1 cellular context compared by ENCODE assay signal in the genomic region with DNA sequence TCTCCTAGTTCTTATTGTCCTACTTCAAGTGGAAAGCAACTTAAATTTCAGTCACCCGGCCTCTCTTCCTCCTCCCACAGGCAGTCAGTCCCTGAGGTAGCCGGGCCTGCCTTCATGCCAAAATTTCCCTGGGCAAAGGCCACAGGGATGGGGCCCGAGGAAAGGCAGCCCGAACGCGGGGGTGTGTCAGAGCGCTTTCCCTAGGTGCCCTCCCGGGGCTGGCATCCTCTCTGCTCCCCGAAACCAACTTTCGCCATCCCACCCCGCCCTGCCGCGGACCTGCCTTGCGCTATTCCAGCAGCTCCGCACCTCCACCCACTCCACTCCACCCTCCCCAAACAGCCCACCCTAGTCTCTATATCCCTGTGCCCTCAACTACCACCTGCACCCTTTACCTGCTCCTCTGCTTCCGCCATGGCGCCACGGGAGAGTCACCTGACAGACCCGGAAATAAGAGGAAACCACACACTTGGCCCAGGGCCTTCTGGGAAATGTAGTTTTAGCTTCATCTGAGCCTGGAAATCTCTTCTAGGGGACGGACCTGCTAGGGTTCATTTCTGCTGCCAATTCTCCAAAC.
TF ChIP-seq lines count a peak whose summit lies in the region.

A gene (minus strand): TSS at position 433 of the 577 bp plus-strand sequence. CDS start 17 bp downstream, at position 416.

TF ChIP-seq in HepG2, 621 proteins besides CTCF, POLR2A, EP300 and RAD21 (continued from another document and continues in another):
- TF ChIP-seq, protein P1, sequence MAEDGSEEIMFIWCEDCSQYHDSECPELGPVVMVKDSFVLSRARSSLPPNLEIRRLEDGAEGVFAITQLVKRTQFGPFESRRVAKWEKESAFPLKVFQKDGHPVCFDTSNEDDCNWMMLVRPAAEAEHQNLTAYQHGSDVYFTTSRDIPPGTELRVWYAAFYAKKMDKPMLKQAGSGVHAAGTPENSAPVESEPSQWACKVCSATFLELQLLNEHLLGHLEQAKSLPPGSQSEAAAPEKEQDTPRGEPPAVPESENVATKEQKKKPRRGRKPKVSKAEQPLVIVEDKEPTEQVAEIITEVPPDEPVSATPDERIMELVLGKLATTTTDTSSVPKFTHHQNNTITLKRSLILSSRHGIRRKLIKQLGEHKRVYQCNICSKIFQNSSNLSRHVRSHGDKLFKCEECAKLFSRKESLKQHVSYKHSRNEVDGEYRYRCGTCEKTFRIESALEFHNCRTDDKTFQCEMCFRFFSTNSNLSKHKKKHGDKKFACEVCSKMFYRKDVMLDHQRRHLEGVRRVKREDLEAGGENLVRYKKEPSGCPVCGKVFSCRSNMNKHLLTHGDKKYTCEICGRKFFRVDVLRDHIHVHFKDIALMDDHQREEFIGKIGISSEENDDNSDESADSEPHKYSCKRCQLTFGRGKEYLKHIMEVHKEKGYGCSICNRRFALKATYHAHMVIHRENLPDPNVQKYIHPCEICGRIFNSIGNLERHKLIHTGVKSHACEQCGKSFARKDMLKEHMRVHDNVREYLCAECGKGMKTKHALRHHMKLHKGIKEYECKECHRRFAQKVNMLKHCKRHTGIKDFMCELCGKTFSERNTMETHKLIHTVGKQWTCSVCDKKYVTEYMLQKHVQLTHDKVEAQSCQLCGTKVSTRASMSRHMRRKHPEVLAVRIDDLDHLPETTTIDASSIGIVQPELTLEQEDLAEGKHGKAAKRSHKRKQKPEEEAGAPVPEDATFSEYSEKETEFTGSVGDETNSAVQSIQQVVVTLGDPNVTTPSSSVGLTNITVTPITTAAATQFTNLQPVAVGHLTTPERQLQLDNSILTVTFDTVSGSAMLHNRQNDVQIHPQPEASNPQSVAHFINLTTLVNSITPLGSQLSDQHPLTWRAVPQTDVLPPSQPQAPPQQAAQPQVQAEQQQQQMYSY (CRISPR knock-in tag; IDR thresholded peaks at IDR 0.05): no peak
- no peak for TF ChIP-seq ADNP (CRISPR knock-in tag; IDR thresholded peaks at IDR 0.05)
- TF ChIP-seq MEIS2 (CRISPR knock-in tag; IDR thresholded peaks at IDR 0.05): no peak
- no peak for TF ChIP-seq ZNF749 (CRISPR knock-in tag; IDR thresholded peaks at IDR 0.05; ENCODE audit: borderline replicate concordance)
- no peak for TF ChIP-seq SP5 (CRISPR knock-in tag; IDR thresholded peaks at IDR 0.05; ENCODE audit: borderline replicate concordance, low read depth)
- no peak for TF ChIP-seq CHCHD3 (CRISPR knock-in tag; IDR thresholded peaks at IDR 0.05)
- no peak; the same call in 1 of the 2 replicates for TF ChIP-seq MED1 (CRISPR knock-in tag; IDR thresholded peaks at IDR 0.05)
- no peak; the same call in 1 of the 2 replicates for TF ChIP-seq KDM5B (CRISPR knock-in tag; IDR thresholded peaks at IDR 0.05; ENCODE audit: borderline replicate concordance)
- TF ChIP-seq, protein P2, sequence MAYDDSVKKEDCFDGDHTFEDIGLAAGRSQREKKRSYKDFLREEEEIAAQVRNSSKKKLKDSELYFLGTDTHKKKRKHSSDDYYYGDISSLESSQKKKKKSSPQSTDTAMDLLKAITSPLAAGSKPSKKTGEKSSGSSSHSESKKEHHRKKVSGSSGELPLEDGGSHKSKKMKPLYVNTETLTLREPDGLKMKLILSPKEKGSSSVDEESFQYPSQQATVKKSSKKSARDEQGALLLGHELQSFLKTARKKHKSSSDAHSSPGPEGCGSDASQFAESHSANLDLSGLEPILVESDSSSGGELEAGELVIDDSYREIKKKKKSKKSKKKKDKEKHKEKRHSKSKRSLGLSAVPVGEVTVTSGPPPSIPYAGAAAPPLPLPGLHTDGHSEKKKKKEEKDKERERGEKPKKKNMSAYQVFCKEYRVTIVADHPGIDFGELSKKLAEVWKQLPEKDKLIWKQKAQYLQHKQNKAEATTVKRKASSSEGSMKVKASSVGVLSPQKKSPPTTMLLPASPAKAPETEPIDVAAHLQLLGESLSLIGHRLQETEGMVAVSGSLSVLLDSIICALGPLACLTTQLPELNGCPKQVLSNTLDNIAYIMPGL (CRISPR knock-in tag; IDR thresholded peaks at IDR 0.05; ENCODE audit: borderline replicate concordance in 1 of 2, low read depth in 1 of 2): 0 out of 4 replicates have a peak, but pooled peaks of 1 of the 2 experiments have one; percentile 37
- TF ChIP-seq, protein P3, sequence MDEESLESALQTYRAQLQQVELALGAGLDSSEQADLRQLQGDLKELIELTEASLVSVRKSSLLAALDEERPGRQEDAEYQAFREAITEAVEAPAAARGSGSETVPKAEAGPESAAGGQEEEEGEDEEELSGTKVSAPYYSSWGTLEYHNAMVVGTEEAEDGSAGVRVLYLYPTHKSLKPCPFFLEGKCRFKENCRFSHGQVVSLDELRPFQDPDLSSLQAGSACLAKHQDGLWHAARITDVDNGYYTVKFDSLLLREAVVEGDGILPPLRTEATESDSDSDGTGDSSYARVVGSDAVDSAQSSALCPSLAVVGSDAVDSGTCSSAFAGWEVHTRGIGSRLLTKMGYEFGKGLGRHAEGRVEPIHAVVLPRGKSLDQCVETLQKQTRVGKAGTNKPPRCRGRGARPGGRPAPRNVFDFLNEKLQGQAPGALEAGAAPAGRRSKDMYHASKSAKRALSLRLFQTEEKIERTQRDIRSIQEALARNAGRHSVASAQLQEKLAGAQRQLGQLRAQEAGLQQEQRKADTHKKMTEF (CRISPR knock-in tag; IDR thresholded peaks at IDR 0.05): peak; percentile 54
- no peak for TF ChIP-seq ZNF256 (CRISPR knock-in tag; conservative IDR thresholded peaks at IDR 0.05)
- TF ChIP-seq ZNF737 (CRISPR knock-in tag; IDR thresholded peaks at IDR 0.05; ENCODE audit: borderline replicate concordance): no peak
- no peak for TF ChIP-seq REL (CRISPR knock-in tag; conservative IDR thresholded peaks at IDR 0.05)
- no peak for TF ChIP-seq MED13 (CRISPR knock-in tag; IDR thresholded peaks at IDR 0.05)
- TF ChIP-seq, protein P4, sequence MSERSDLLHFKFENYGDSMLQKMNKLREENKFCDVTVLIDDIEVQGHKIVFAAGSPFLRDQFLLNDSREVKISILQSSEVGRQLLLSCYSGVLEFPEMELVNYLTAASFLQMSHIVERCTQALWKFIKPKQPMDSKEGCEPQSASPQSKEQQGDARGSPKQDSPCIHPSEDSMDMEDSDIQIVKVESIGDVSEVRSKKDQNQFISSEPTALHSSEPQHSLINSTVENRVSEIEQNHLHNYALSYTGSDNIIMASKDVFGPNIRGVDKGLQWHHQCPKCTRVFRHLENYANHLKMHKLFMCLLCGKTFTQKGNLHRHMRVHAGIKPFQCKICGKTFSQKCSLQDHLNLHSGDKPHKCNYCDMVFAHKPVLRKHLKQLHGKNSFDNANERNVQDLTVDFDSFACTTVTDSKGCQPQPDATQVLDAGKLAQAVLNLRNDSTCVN (CRISPR knock-in tag; IDR thresholded peaks at IDR 0.05; ENCODE audit: borderline replicate concordance): no peak
- TF ChIP-seq, protein P5, sequence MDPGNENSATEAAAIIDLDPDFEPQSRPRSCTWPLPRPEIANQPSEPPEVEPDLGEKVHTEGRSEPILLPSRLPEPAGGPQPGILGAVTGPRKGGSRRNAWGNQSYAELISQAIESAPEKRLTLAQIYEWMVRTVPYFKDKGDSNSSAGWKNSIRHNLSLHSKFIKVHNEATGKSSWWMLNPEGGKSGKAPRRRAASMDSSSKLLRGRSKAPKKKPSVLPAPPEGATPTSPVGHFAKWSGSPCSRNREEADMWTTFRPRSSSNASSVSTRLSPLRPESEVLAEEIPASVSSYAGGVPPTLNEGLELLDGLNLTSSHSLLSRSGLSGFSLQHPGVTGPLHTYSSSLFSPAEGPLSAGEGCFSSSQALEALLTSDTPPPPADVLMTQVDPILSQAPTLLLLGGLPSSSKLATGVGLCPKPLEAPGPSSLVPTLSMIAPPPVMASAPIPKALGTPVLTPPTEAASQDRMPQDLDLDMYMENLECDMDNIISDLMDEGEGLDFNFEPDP (CRISPR knock-in tag; conservative IDR thresholded peaks at IDR 0.05): no peak
- no peak for TF ChIP-seq ZNF484 (CRISPR knock-in tag; IDR thresholded peaks at IDR 0.05; ENCODE audit: borderline replicate concordance, low read depth)
- no peak for TF ChIP-seq HOXA5 (CRISPR knock-in tag; IDR thresholded peaks at IDR 0.05)
- TF ChIP-seq, protein P6, sequence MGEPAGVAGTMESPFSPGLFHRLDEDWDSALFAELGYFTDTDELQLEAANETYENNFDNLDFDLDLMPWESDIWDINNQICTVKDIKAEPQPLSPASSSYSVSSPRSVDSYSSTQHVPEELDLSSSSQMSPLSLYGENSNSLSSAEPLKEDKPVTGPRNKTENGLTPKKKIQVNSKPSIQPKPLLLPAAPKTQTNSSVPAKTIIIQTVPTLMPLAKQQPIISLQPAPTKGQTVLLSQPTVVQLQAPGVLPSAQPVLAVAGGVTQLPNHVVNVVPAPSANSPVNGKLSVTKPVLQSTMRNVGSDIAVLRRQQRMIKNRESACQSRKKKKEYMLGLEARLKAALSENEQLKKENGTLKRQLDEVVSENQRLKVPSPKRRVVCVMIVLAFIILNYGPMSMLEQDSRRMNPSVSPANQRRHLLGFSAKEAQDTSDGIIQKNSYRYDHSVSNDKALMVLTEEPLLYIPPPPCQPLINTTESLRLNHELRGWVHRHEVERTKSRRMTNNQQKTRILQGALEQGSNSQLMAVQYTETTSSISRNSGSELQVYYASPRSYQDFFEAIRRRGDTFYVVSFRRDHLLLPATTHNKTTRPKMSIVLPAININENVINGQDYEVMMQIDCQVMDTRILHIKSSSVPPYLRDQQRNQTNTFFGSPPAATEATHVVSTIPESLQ (CRISPR knock-in tag; conservative IDR thresholded peaks at IDR 0.05): no peak
- TF ChIP-seq, protein P7, sequence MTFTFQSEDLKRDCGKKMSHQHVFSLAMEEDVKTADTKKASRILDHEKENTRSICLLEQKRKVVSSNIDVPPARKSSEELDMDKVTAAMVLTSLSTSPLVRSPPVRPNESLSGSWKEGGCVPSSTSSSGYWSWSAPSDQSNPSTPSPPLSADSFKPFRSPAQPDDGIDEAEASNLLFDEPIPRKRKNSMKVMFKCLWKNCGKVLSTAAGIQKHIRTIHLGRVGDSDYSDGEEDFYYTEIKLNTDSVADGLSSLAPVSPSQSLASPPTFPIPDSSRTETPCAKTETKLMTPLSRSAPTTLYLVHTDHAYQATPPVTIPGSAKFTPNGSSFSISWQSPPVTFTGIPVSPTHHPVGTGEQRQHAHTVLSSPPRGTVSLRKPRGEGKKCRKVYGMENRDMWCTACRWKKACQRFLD (CRISPR knock-in tag; IDR thresholded peaks at IDR 0.05; ENCODE audit: borderline replicate concordance): no peak
- no peak for TF ChIP-seq ZSCAN25 (CRISPR knock-in tag; IDR thresholded peaks at IDR 0.05)
- TF ChIP-seq ZNF510 (CRISPR knock-in tag; IDR thresholded peaks at IDR 0.05; ENCODE audit: low read depth): no peak
- TF ChIP-seq ZFP90 (CRISPR knock-in tag; IDR thresholded peaks at IDR 0.05; ENCODE audit: borderline replicate concordance): no peak
- peak; percentile 97 for TF ChIP-seq ZEB1 (IDR thresholded peaks at IDR 0.05; ENCODE audit: insufficient replicate concordance, low read depth)
- no peak for TF ChIP-seq EEA1 (CRISPR knock-in tag; IDR thresholded peaks at IDR 0.05; ENCODE audit: borderline replicate concordance)
- TF ChIP-seq, protein P8, sequence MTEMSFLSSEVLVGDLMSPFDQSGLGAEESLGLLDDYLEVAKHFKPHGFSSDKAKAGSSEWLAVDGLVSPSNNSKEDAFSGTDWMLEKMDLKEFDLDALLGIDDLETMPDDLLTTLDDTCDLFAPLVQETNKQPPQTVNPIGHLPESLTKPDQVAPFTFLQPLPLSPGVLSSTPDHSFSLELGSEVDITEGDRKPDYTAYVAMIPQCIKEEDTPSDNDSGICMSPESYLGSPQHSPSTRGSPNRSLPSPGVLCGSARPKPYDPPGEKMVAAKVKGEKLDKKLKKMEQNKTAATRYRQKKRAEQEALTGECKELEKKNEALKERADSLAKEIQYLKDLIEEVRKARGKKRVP (CRISPR knock-in tag; IDR thresholded peaks at IDR 0.05): peak in 1 of 2 experiments; percentile 37; a peak in 1 of 4 replicates
- TF ChIP-seq, protein P9, sequence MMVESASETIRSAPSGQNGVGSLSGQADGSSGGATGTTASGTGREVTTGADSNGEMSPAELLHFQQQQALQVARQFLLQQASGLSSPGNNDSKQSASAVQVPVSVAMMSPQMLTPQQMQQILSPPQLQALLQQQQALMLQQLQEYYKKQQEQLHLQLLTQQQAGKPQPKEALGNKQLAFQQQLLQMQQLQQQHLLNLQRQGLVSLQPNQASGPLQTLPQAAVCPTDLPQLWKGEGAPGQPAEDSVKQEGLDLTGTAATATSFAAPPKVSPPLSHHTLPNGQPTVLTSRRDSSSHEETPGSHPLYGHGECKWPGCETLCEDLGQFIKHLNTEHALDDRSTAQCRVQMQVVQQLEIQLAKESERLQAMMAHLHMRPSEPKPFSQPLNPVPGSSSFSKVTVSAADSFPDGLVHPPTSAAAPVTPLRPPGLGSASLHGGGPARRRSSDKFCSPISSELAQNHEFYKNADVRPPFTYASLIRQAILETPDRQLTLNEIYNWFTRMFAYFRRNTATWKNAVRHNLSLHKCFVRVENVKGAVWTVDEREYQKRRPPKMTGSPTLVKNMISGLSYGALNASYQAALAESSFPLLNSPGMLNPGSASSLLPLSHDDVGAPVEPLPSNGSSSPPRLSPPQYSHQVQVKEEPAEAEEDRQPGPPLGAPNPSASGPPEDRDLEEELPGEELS (CRISPR knock-in tag; IDR thresholded peaks at IDR 0.05): 0 out of 2 replicates have a peak, but pooled peaks have one; percentile 11
- TF ChIP-seq TMF1 (CRISPR knock-in tag; IDR thresholded peaks at IDR 0.05; ENCODE audit: low read depth): no peak
- peak; percentile 91 for TF ChIP-seq GATAD1 (CRISPR knock-in tag; IDR thresholded peaks at IDR 0.05)
- TF ChIP-seq ZNF430 (CRISPR knock-in tag; IDR thresholded peaks at IDR 0.05): no peak
- peak; percentile 38; the same call in 1 of the 2 replicates for TF ChIP-seq FOSL2 (CRISPR knock-in tag; IDR thresholded peaks at IDR 0.05)
- peak; percentile 27; the same call in 1 of the 2 replicates for TF ChIP-seq FOXA3 (CRISPR knock-in tag; IDR thresholded peaks at IDR 0.05)
- TF ChIP-seq, protein P10, sequence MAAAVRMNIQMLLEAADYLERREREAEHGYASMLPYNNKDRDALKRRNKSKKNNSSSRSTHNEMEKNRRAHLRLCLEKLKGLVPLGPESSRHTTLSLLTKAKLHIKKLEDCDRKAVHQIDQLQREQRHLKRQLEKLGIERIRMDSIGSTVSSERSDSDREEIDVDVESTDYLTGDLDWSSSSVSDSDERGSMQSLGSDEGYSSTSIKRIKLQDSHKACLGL (CRISPR knock-in tag; IDR thresholded peaks at IDR 0.05): no peak
- TF ChIP-seq ZNF652 (CRISPR knock-in tag; IDR thresholded peaks at IDR 0.05; ENCODE audit: borderline replicate concordance, low read depth): no peak
- TF ChIP-seq ZFP36L1 (CRISPR knock-in tag; IDR thresholded peaks at IDR 0.05): no peak
- TF ChIP-seq, protein P11, sequence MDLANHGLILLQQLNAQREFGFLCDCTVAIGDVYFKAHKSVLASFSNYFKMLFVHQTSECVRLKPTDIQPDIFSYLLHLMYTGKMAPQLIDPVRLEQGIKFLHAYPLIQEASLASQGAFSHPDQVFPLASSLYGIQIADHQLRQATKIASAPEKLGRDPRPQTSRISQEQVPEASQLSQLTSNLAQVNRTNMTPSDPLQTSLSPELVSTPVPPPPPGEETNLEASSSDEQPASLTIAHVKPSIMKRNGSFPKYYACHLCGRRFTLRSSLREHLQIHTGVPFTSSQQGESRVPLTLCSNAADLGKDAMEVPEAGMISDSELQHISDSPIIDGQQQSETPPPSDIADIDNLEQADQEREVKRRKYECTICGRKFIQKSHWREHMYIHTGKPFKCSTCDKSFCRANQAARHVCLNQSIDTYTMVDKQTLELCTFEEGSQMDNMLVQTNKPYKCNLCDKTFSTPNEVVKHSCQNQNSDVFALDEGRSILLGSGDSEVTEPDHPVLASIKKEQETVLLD (CRISPR knock-in tag; IDR thresholded peaks at IDR 0.05; ENCODE audit: low read depth): no peak
- TF ChIP-seq NFATC3 (CRISPR knock-in tag; IDR thresholded peaks at IDR 0.05): no peak
- no peak for TF ChIP-seq NCOA2 (CRISPR knock-in tag; IDR thresholded peaks at IDR 0.05)
- TF ChIP-seq ASH2L (IDR thresholded peaks at IDR 0.05; ENCODE audit: insufficient read length, low read depth, low read length): peak; percentile 70
- TF ChIP-seq KDM6A (CRISPR knock-in tag; IDR thresholded peaks at IDR 0.05; ENCODE audit: low read depth): no peak
- 0 out of 2 replicates have a peak, but pooled peaks have one; percentile 26 for TF ChIP-seq TBX2 (CRISPR knock-in tag; IDR thresholded peaks at IDR 0.05; ENCODE audit: borderline replicate concordance)
